ENCODE assay signal across 27 cellular contexts in the genomic region with DNA sequence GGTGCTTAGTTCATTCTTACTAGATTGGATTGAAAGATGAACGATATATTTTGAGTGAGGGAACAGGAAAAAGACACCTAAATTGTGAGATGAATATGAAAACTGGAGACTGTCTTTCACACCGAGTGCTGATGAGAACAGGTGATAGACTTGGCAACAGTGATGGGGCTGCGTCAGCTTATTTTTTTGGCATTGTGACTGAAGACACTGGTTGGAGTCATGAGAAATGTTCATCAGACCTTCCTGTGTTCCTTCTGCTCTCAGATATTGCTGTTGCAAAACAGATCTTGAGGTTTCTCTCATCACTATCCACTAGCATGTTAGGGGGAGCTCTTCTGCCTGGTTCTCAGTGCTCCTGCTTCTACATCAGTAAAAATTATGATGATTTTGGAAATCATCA.
"Had no signal": no experiment of that assay in that cellular context is flagged by ENCODE, and none has a peak within 500 bp of the region (broad histone marks: within the 10 kb centered on the region; RNA-seq: fewer than 3 reads in every experiment).

No MANE protein-coding gene starts in this region.

- DNase-seq: cortex of kidney; effector CD4-positive, alpha-beta T cell; foreskin keratinocyte; glutamatergic neuron; heart right ventricle; hippocampal formation; left cardiac atrium; left lung; mesenchymal stem cell; mucosa of descending colon; naive thymus-derived CD4-positive, alpha-beta T cell; stimulated activated CD4-positive, alpha-beta T cell treated with anti-CD3 and anti-CD28 coated beads, Interleukin-12 subunit alpha, Interleukin-12 subunit beta, amount 100 ng/mL, for 4 hours; stimulated activated CD4-positive, alpha-beta T cell treated with anti-CD3 and anti-CD28 coated beads, Interleukin-1b, Interleukin-23, amount 100 ng/mL, for 48 hours; stimulated activated CD4-positive, alpha-beta T cell treated with anti-CD3 and anti-CD28 coated beads, Interleukin-4, amount 100 ng/mL, for 24 hours; stimulated activated naive CD4-positive, alpha-beta T cell treated with Interleukin-2 at 50 U/mL for 16 hours; stomach; testis; tibial artery had no signal

- H3K4me3 ChIP-seq: dorsolateral prefrontal cortex, heart right ventricle, left lung, mucosa of descending colon, neural progenitor cell, prostate gland, right atrium auricular region, smooth muscle cell, stomach, testis, tibial artery had no signal

- H3K9me3 ChIP-seq: mucosa of descending colon, prostate gland, right atrium auricular region, testis, tibial artery had no signal

- H3K27ac ChIP-seq: epithelial cell of prostate, foreskin keratinocyte, heart right ventricle, left lung, neural progenitor cell, prostate gland, right atrium auricular region, stomach, testis, tibial artery had no signal

- H3K4me1 ChIP-seq: foreskin keratinocyte, heart right ventricle, left lung, neural progenitor cell, prostate gland, right atrium auricular region, stomach, testis, tibial artery had no signal

- H3K36me3 ChIP-seq: heart right ventricle, left lung, neural progenitor cell, prostate gland, right atrium auricular region, stomach, tibial artery had no signal

- H3K27me3 ChIP-seq: dorsolateral prefrontal cortex, foreskin keratinocyte, heart right ventricle, left lung, neural progenitor cell, right atrium auricular region, stomach, testis, tibial artery had no signal

- ATAC-seq: esophagus mucosa; foreskin keratinocyte; heart right ventricle; left cardiac atrium; left lung; mucosa of descending colon; naive thymus-derived CD4-positive, alpha-beta T cell; sciatic nerve; stimulated activated effector memory CD8-positive, alpha-beta T cell treated with anti-CD3 and anti-CD28 coated beads, Interleukin-12 subunit alpha, Interleukin-12 subunit beta, amount 100 ng/mL, for 72 hours had no signal
